ENCODE assay signal across 8 cellular contexts in the genomic region with DNA sequence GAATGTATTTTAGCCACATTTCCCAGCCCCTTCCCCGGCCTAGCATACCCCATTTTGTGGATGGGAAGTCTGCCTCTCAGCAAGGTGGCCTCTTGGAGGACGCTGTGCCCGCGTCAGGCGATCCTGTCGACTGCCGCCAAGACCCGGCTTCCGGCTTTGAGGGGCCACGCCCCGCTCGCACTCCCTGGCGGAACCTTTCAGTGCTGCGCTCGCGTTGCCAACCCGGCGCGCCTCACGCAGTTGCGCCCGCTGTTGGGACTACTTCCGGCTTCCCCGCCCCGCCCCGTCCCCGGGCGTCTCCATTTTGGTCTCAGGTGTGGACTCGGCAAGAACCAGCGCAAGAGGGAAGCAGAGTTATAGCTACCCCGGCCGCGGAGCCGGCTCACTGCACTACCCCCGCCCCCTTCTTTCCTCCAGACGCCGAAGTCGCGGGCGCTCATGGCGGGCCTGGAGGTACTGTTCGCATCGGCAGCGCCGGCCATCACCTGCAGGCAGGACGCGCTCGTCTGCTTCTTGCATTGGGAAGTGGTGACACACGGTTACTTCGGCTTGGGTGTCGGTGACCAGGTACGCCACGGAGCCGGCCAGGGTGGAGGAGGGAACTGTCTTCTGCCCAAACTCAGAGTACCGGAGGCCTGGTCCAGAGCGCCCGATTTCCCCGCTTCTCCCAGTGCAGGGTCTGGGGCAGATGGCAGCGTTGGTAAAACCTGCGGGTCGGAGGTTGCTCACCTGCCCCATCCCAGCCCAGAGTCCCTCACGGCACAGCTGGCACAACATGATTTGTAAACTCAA. TPM values are rescaled to one million over a fixed set of nuclear protein-coding genes. Genes with fewer than 3 reads are reported as not detected.
DNase-seq lines count a peak whose midpoint lies in the region; TF ChIP-seq lines count a peak whose summit lies in the region.

A gene with protein sequence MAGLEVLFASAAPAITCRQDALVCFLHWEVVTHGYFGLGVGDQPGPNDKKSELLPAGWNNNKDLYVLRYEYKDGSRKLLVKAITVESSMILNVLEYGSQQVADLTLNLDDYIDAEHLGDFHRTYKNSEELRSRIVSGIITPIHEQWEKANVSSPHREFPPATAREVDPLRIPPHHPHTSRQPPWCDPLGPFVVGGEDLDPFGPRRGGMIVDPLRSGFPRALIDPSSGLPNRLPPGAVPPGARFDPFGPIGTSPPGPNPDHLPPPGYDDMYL (plus strand): TSS at position 267 of the 792 bp plus-strand sequence. CDS start 172 bp downstream, at position 439.

- H3K36me3 Mint-ChIP-seq in HFFc6 (ENCODE audit: low read depth): peaks cover 30% of the 10 kb centered on the region

- H3K9me3 Mint-ChIP-seq in HFFc6: no peaks in the 10 kb centered on the region

- H3K27me3 Mint-ChIP-seq in HFFc6 (ENCODE audit: insufficient read depth): no peaks in the 10 kb centered on the region

- H3K36me3 ChIP-seq in SK-N-MC (ENCODE audit: insufficient read depth, low read length): peaks cover 12% of the 10 kb centered on the region; the same call in 1 of the 2 replicates

- H3K9ac ChIP-seq in SK-N-MC (ENCODE audit: insufficient read length): peak within 1 kb of the TSS; percentile 86

- no peaks in the 10 kb centered on the region for H3K9me3 ChIP-seq in SK-N-MC (ENCODE audit: low read depth, low read length)

- H3K4me3 ChIP-seq in NB4 (ENCODE audit: low read depth, low read length) (peak within 1 kb of the TSS; percentile 99), SK-N-MC (peak within 1 kb of the TSS; percentile 98)

- peak within 1 kb of the TSS; percentile 62 for H3K27ac Mint-ChIP-seq in HFFc6

- H3K27ac ChIP-seq in SK-N-MC (no peak within 1 kb of the TSS), temporal lobe (ENCODE audit: low read depth, low read length) (peak within 1 kb of the TSS; percentile 85)

- TF ChIP-seq POLR2A in NB4 (IDR thresholded peaks at IDR 0.05; ENCODE audit: extremely low read depth, insufficient read length): peak; percentile 94

- TF ChIP-seq CTCF in HFFc6 (IDR thresholded peaks at IDR 0.05) (peak; percentile 51), NB4 (IDR thresholded peaks at IDR 0.05; ENCODE audit: low read depth, low read length) (no peak)

- peaks cover 60% of the 10 kb centered on the region for H3K4me1 Mint-ChIP-seq in HFFc6 (ENCODE audit: low read depth)

- DNase-seq in GM04504 (ENCODE audit: low read depth): peak; percentile 74
- peak; percentile 89 for DNase-seq in HFFc6
- peak; percentile 97 for DNase-seq in NB4 (ENCODE audit: low read depth)
- peak; percentile 39 for DNase-seq in SK-N-MC (ENCODE audit: low read depth, low spot score)
- DNase-seq in activated naive CD4-positive, alpha-beta T cell treated with anti-CD3 and anti-CD28 coated beads, Interleukin-2, amount 50 U/mL, for 16 hours: peak; percentile 94
- DNase-seq in globus pallidus (ENCODE audit: low spot score): peak; percentile 86
- peak; percentile 92 for DNase-seq in occipital lobe (lab: John Stamatoyannopoulos, UW)

- peak within 1 kb of the TSS; percentile 96 for H3K4me3 Mint-ChIP-seq in HFFc6

RNA-seq across cellular contexts. Expression of the gene that starts here (rescaled TPM):
- 100 to 1,000 TPM; 179 to 208 (median 199) TPM for total RNA-seq in HFFc6 (2021; fragmentation: NEBNext Ultra II Directional; extraction: Animal tissue kit (Norgen Biotek cat#: 25700))
- total RNA-seq in occipital lobe: 20.7 TPM
- 27.0 TPM for total RNA-seq in temporal lobe

Comparison
In these comparisons a context has a peak if more than half of its experiments do, and no peak if none do; other contexts are left out.
1. DNase-seq: peak in every context shown above with its lines; median percentile 97 in NB4; 94 in activated naive CD4-positive, alpha-beta T cell treated with anti-CD3 and anti-CD28 coated beads, Interleukin-2, amount 50 U/mL, for 16 hours; 92 in occipital lobe; 89 in HFFc6; 86 in globus pallidus; 74 in GM04504; 39 in SK-N-MC.